Comparison of ENCODE assay signal across 21 cellular contexts in the genomic region with DNA sequence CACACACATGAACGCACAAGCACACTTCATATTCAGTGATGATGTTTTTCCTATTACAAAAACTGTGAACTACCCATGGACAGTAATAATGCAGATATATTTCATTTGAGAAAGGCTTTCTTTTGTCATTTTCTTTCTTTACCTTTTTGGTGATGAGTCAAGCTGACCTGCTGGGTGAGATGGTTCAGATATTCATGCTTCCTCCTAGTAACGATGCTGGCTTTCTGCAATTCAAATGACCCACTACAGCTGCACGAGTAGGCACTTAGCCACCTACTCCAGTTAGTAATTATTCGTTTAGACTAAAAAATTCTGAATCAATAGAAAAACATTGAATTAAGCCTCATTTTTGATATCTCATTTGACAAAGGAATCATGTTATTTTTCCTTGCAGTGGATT.
DNase-seq lines count a peak whose midpoint lies in the region; ATAC-seq and TF ChIP-seq lines count a peak whose summit lies in the region.
"Had no signal": no experiment of that assay in that cellular context is flagged by ENCODE, and none has a peak within 500 bp of the region (broad histone marks: within the 10 kb centered on the region; RNA-seq: fewer than 3 reads in every experiment).

No MANE protein-coding gene starts in this region.

- no peak for ATAC-seq in HG02571 (IDR thresholded peaks at IDR 0.05; ENCODE audit: unreplicated experiment)
- ATAC-seq in GM21619 (IDR thresholded peaks at IDR 0.05; ENCODE audit: unreplicated experiment) = no peak
- ATAC-seq: A549 had no signal

- peak in 2 of 3 experiments; percentile 42 to 48 for DNase-seq in NCI-H1417 (lab: John Stamatoyannopoulos, UW)
- no peak for DNase-seq in NCI-H1417 treated with DMSO at 0.1 percent for 48 hours (lab: John Stamatoyannopoulos, UW)
- DNase-seq in NCI-H345 treated with DMSO at 0.1 percent for 48 hours (lab: John Stamatoyannopoulos, UW; ENCODE audit: unreplicated experiment) = peak; percentile 38
- DNase-seq in iPS-NIHi7 (ENCODE audit: extremely low spot score) = peak; percentile 29
- DNase-seq in progenitor cell of endocrine pancreas (ENCODE audit: low spot score, unreplicated experiment) = no peak
- DNase-seq: DND-41, GF-D8, IMR-90, Karpas-422, MG63, NCI-H1105, NCI-H1930, SW 1271 had no signal

- H3K9ac ChIP-seq in HUES6 (ENCODE audit: low read length) = no peak overlapping the region

- H3K27me3 ChIP-seq in HUES6 (ENCODE audit: control insufficient read depth, insufficient read depth, low read length) = no peaks in the 10 kb centered on the region
- H3K27me3 ChIP-seq: MG63, SJSA1 had no signal

- H3K4me3 ChIP-seq in HUES6 (ENCODE audit: low read depth, low read length) = no peak overlapping the region
- H3K4me3 ChIP-seq: A549, HAP-1, MG63, SJSA1 had no signal

- peaks cover 16% of the 10 kb centered on the region for H3K4me1 ChIP-seq in HUES6 (ENCODE audit: control insufficient read depth, insufficient read depth, low read length)
- H3K4me1 ChIP-seq: A549, HAP-1, SJSA1 had no signal

- H3K27me3 Mint-ChIP-seq in progenitor cell of endocrine pancreas = no peaks in the 10 kb centered on the region

- no peaks in the 10 kb centered on the region for H3K36me3 ChIP-seq in HUES6 (ENCODE audit: control insufficient read depth, insufficient read depth, low read length)
- H3K36me3 ChIP-seq: HAP-1, MG63, SJSA1 had no signal

- H3K27ac ChIP-seq in HUES6 (ENCODE audit: low read depth, low read length) = peak overlapping the region; percentile 28; the same call in 1 of the 2 replicates
- H3K27ac ChIP-seq: A549, C4-2B, SJSA1 had no signal

- no peaks in the 10 kb centered on the region for H3K36me3 Mint-ChIP-seq in progenitor cell of endocrine pancreas (ENCODE audit: insufficient read depth)

- peaks cover 2% of the 10 kb centered on the region for H3K4me1 Mint-ChIP-seq in progenitor cell of endocrine pancreas (ENCODE audit: low read depth)

- H3K4me3 Mint-ChIP-seq in progenitor cell of endocrine pancreas (ENCODE audit: low read depth) = no peak overlapping the region
- H3K4me3 Mint-ChIP-seq: T-helper 2 cell treated with Interferon-gamma antibody and Interleukin-4, amounts not matched to agents 5 μg/mL and 100 μg/mL, for 36 hours had no signal

- H3K9me3 Mint-ChIP-seq in progenitor cell of endocrine pancreas (ENCODE audit: low read depth) = peaks cover 2% of the 10 kb centered on the region
- H3K9me3 Mint-ChIP-seq: T-helper 2 cell treated with Interferon-gamma antibody and Interleukin-4, amounts not matched to agents 5 μg/mL and 100 μg/mL, for 36 hours had no signal

- no peaks in the 10 kb centered on the region for H3K9me3 ChIP-seq in HUES6 (ENCODE audit: control insufficient read depth, insufficient read depth, low read depth, low read length)
- H3K9me3 ChIP-seq: A549, HAP-1, MG63, SJSA1 had no signal

- H3K27ac Mint-ChIP-seq in progenitor cell of endocrine pancreas = no peak overlapping the region
- H3K27ac Mint-ChIP-seq: T-helper 2 cell treated with Interferon-gamma antibody and Interleukin-4, amounts not matched to agents 5 μg/mL and 100 μg/mL, for 36 hours had no signal

- TF ChIP-seq CTCF in progenitor cell of endocrine pancreas (IDR thresholded peaks at IDR 0.05; ENCODE audit: unreplicated experiment) = no peak

Comparison
In these comparisons a context has a peak if more than half of its experiments do, and no peak if none do; other contexts are left out.
1. DNase-seq: peak in NCI-H1417 (2 of 3), NCI-H345 treated with DMSO at 0.1 percent for 48 hours (single experiment) and iPS-NIHi7 (single experiment); none in NCI-H1417 treated with DMSO at 0.1 percent for 48 hours (single experiment) and progenitor cell of endocrine pancreas (single experiment).